In the genomic region with DNA sequence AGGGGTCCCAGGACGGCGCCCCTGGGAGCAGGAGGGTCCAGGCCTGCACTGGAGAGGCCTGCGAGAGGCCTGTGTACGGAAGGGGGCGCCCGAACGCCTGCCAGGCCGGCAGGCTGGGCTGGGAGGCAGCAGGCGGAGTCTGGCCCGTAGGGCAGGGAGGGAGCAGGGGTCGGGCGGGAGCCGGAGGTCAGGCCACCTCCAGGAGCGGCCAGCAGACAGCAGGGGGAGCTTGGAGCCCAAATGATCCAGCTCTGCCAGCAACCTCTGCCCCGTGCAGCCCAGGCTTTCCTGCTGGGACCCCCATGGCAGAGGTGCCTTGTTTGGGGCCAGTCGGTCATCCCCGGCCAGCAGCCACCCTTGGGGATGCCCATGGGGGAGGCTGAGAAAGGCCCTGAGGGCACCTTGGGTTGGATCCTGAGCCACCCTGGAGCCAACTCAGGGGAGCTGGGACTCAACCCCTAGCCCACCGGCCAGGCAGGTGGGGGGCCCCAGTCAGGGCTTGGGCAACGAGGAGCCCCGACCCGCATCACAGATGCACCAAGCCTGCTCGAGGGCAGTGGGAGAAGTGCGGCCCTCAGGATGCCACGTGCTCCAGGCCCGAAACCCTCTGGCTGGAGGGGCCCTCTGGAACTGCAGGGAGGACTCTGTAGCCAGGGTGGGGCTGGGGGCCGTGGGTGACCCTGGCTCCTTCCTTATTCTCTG, we compare ENCODE assay signal across 1 cellular context.
TF ChIP-seq lines count a peak whose summit lies in the region.

No MANE protein-coding gene starts in this region.

TF ChIP-seq in HepG2, 621 proteins besides CTCF, POLR2A, EP300 and RAD21 (continued from another document and continues in another):
- TF ChIP-seq, protein P1, sequence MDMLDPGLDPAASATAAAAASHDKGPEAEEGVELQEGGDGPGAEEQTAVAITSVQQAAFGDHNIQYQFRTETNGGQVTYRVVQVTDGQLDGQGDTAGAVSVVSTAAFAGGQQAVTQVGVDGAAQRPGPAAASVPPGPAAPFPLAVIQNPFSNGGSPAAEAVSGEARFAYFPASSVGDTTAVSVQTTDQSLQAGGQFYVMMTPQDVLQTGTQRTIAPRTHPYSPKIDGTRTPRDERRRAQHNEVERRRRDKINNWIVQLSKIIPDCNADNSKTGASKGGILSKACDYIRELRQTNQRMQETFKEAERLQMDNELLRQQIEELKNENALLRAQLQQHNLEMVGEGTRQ (IDR thresholded peaks at IDR 0.05; ENCODE audit: low read depth, low read length), result no peak
- TF ChIP-seq, protein P1 (CRISPR knock-in tag; IDR thresholded peaks at IDR 0.05; ENCODE audit: borderline replicate concordance), result no peak
- TF ChIP-seq, protein P2, sequence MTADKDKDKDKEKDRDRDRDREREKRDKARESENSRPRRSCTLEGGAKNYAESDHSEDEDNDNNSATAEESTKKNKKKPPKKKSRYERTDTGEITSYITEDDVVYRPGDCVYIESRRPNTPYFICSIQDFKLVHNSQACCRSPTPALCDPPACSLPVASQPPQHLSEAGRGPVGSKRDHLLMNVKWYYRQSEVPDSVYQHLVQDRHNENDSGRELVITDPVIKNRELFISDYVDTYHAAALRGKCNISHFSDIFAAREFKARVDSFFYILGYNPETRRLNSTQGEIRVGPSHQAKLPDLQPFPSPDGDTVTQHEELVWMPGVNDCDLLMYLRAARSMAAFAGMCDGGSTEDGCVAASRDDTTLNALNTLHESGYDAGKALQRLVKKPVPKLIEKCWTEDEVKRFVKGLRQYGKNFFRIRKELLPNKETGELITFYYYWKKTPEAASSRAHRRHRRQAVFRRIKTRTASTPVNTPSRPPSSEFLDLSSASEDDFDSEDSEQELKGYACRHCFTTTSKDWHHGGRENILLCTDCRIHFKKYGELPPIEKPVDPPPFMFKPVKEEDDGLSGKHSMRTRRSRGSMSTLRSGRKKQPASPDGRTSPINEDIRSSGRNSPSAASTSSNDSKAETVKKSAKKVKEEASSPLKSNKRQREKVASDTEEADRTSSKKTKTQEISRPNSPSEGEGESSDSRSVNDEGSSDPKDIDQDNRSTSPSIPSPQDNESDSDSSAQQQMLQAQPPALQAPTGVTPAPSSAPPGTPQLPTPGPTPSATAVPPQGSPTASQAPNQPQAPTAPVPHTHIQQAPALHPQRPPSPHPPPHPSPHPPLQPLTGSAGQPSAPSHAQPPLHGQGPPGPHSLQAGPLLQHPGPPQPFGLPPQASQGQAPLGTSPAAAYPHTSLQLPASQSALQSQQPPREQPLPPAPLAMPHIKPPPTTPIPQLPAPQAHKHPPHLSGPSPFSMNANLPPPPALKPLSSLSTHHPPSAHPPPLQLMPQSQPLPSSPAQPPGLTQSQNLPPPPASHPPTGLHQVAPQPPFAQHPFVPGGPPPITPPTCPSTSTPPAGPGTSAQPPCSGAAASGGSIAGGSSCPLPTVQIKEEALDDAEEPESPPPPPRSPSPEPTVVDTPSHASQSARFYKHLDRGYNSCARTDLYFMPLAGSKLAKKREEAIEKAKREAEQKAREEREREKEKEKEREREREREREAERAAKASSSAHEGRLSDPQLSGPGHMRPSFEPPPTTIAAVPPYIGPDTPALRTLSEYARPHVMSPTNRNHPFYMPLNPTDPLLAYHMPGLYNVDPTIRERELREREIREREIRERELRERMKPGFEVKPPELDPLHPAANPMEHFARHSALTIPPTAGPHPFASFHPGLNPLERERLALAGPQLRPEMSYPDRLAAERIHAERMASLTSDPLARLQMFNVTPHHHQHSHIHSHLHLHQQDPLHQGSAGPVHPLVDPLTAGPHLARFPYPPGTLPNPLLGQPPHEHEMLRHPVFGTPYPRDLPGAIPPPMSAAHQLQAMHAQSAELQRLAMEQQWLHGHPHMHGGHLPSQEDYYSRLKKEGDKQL (CRISPR knock-in tag; IDR thresholded peaks at IDR 0.05; ENCODE audit: low read depth), result no peak
- TF ChIP-seq MTA1 (CRISPR knock-in tag; IDR thresholded peaks at IDR 0.05; ENCODE audit: borderline replicate concordance) (peak; percentile 59; the same call in 1 of the 2 replicates), BRCA1 (CRISPR knock-in tag; IDR thresholded peaks at IDR 0.05) (no peak), ZNF546 (CRISPR knock-in tag; conservative IDR thresholded peaks at IDR 0.05) (no peak), ARNTL (CRISPR knock-in tag; IDR thresholded peaks at IDR 0.05) (peak; percentile 60), EHMT2 (IDR thresholded peaks at IDR 0.05; ENCODE audit: borderline replicate concordance, low read depth, low read length) (no peak), ZNF431 (CRISPR knock-in tag; IDR thresholded peaks at IDR 0.05; ENCODE audit: borderline replicate concordance, low read depth) (no peak), RARG (CRISPR knock-in tag; IDR thresholded peaks at IDR 0.05; ENCODE audit: low read depth) (no peak), WIZ (CRISPR knock-in tag; IDR thresholded peaks at IDR 0.05) (no peak), ZNF75D (CRISPR knock-in tag; IDR thresholded peaks at IDR 0.05; ENCODE audit: borderline replicate concordance) (no peak), REXO4 (CRISPR knock-in tag; IDR thresholded peaks at IDR 0.05; ENCODE audit: borderline replicate concordance) (no peak), SP4 (CRISPR knock-in tag; IDR thresholded peaks at IDR 0.05) (no peak), MIXL1 (CRISPR knock-in tag; IDR thresholded peaks at IDR 0.05) (0 out of 2 replicates have a peak, but pooled peaks have one; percentile 48), HNRNPUL1 (IDR thresholded peaks at IDR 0.05; ENCODE audit: low read depth, low read length) (no peak), RARA (CRISPR knock-in tag; IDR thresholded peaks at IDR 0.05) (peak; percentile 67), ZNF883 (CRISPR knock-in tag; IDR thresholded peaks at IDR 0.05; ENCODE audit: not compliant biosample characterization) (peak; percentile 28), MED8 (CRISPR knock-in tag; IDR thresholded peaks at IDR 0.05; ENCODE audit: insufficient replicate concordance) (no peak), IRF2 (CRISPR knock-in tag; IDR thresholded peaks at IDR 0.05) (0 out of 2 replicates have a peak, but pooled peaks have one; percentile 54), XRCC5 (optimal IDR thresholded peaks at IDR 0.05; ENCODE audit: low read length) (peak; percentile 96), MTA3 (CRISPR knock-in tag; IDR thresholded peaks at IDR 0.05) (no peak), JUNB (CRISPR knock-in tag; IDR thresholded peaks at IDR 0.05; ENCODE audit: borderline replicate concordance) (no peak), NKX3-1 (CRISPR knock-in tag; IDR thresholded peaks at IDR 0.05) (no peak)
- TF ChIP-seq, protein P3, sequence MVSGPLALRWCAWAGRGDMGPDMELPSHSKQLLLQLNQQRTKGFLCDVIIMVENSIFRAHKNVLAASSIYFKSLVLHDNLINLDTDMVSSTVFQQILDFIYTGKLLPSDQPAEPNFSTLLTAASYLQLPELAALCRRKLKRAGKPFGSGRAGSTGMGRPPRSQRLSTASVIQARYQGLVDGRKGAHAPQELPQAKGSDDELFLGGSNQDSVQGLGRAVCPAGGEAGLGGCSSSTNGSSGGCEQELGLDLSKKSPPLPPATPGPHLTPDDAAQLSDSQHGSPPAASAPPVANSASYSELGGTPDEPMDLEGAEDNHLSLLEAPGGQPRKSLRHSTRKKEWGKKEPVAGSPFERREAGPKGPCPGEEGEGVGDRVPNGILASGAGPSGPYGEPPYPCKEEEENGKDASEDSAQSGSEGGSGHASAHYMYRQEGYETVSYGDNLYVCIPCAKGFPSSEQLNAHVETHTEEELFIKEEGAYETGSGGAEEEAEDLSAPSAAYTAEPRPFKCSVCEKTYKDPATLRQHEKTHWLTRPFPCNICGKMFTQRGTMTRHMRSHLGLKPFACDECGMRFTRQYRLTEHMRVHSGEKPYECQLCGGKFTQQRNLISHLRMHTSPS (CRISPR knock-in tag; IDR thresholded peaks at IDR 0.05; ENCODE audit: low read depth), result no peak
- TF ChIP-seq, protein P4, sequence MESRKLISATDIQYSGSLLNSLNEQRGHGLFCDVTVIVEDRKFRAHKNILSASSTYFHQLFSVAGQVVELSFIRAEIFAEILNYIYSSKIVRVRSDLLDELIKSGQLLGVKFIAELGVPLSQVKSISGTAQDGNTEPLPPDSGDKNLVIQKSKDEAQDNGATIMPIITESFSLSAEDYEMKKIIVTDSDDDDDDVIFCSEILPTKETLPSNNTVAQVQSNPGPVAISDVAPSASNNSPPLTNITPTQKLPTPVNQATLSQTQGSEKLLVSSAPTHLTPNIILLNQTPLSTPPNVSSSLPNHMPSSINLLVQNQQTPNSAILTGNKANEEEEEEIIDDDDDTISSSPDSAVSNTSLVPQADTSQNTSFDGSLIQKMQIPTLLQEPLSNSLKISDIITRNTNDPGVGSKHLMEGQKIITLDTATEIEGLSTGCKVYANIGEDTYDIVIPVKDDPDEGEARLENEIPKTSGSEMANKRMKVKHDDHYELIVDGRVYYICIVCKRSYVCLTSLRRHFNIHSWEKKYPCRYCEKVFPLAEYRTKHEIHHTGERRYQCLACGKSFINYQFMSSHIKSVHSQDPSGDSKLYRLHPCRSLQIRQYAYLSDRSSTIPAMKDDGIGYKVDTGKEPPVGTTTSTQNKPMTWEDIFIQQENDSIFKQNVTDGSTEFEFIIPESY (CRISPR knock-in tag; IDR thresholded peaks at IDR 0.05), result peak; percentile 79
- TF ChIP-seq, protein P5, sequence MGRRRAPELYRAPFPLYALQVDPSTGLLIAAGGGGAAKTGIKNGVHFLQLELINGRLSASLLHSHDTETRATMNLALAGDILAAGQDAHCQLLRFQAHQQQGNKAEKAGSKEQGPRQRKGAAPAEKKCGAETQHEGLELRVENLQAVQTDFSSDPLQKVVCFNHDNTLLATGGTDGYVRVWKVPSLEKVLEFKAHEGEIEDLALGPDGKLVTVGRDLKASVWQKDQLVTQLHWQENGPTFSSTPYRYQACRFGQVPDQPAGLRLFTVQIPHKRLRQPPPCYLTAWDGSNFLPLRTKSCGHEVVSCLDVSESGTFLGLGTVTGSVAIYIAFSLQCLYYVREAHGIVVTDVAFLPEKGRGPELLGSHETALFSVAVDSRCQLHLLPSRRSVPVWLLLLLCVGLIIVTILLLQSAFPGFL (CRISPR knock-in tag; IDR thresholded peaks at IDR 0.05), result no peak
- TF ChIP-seq, protein P6, sequence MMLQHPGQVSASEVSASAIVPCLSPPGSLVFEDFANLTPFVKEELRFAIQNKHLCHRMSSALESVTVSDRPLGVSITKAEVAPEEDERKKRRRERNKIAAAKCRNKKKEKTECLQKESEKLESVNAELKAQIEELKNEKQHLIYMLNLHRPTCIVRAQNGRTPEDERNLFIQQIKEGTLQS (CRISPR knock-in tag; IDR thresholded peaks at IDR 0.05), result no peak
- TF ChIP-seq, protein P7, sequence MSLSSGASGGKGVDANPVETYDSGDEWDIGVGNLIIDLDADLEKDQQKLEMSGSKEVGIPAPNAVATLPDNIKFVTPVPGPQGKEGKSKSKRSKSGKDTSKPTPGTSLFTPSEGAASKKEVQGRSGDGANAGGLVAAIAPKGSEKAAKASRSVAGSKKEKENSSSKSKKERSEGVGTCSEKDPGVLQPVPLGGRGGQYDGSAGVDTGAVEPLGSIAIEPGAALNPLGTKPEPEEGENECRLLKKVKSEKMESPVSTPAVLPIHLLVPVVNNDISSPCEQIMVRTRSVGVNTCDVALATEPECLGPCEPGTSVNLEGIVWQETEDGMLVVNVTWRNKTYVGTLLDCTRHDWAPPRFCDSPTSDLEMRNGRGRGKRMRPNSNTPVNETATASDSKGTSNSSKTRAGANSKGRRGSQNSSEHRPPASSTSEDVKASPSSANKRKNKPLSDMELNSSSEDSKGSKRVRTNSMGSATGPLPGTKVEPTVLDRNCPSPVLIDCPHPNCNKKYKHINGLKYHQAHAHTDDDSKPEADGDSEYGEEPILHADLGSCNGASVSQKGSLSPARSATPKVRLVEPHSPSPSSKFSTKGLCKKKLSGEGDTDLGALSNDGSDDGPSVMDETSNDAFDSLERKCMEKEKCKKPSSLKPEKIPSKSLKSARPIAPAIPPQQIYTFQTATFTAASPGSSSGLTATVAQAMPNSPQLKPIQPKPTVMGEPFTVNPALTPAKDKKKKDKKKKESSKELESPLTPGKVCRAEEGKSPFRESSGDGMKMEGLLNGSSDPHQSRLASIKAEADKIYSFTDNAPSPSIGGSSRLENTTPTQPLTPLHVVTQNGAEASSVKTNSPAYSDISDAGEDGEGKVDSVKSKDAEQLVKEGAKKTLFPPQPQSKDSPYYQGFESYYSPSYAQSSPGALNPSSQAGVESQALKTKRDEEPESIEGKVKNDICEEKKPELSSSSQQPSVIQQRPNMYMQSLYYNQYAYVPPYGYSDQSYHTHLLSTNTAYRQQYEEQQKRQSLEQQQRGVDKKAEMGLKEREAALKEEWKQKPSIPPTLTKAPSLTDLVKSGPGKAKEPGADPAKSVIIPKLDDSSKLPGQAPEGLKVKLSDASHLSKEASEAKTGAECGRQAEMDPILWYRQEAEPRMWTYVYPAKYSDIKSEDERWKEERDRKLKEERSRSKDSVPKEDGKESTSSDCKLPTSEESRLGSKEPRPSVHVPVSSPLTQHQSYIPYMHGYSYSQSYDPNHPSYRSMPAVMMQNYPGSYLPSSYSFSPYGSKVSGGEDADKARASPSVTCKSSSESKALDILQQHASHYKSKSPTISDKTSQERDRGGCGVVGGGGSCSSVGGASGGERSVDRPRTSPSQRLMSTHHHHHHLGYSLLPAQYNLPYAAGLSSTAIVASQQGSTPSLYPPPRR (CRISPR knock-in tag; IDR thresholded peaks at IDR 0.05; ENCODE audit: borderline replicate concordance), result no peak
- TF ChIP-seq, protein P8, sequence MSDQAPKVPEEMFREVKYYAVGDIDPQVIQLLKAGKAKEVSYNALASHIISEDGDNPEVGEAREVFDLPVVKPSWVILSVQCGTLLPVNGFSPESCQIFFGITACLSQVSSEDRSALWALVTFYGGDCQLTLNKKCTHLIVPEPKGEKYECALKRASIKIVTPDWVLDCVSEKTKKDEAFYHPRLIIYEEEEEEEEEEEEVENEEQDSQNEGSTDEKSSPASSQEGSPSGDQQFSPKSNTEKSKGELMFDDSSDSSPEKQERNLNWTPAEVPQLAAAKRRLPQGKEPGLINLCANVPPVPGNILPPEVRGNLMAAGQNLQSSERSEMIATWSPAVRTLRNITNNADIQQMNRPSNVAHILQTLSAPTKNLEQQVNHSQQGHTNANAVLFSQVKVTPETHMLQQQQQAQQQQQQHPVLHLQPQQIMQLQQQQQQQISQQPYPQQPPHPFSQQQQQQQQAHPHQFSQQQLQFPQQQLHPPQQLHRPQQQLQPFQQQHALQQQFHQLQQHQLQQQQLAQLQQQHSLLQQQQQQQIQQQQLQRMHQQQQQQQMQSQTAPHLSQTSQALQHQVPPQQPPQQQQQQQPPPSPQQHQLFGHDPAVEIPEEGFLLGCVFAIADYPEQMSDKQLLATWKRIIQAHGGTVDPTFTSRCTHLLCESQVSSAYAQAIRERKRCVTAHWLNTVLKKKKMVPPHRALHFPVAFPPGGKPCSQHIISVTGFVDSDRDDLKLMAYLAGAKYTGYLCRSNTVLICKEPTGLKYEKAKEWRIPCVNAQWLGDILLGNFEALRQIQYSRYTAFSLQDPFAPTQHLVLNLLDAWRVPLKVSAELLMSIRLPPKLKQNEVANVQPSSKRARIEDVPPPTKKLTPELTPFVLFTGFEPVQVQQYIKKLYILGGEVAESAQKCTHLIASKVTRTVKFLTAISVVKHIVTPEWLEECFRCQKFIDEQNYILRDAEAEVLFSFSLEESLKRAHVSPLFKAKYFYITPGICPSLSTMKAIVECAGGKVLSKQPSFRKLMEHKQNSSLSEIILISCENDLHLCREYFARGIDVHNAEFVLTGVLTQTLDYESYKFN (CRISPR knock-in tag; conservative IDR thresholded peaks at IDR 0.05), result peak; percentile 34; the same call in 1 of the 2 replicates
